In genomic region chr1:52127181-52128175, GRCh38 we compare ENCODE assay signal across 10 cellular contexts. TPM values are rescaled to one million over a fixed set of nuclear protein-coding genes. Genes with fewer than 3 reads are reported as not detected.
DNase-seq lines count a peak whose midpoint lies in the region; ATAC-seq, FAIRE-seq and TF ChIP-seq lines count a peak whose summit lies in the region.
"Had no signal": no experiment of that assay in that cellular context is flagged by ENCODE, and none has a peak within 500 bp of the region (broad histone marks: within the 10 kb centered on the region; RNA-seq: fewer than 3 reads in every experiment).

No MANE protein-coding gene starts in this region.

- H3K27me3 Mint-ChIP-seq in neural progenitor cell (ENCODE audit: insufficient read depth, low read depth): peaks cover 3% of the 10 kb centered on the region

- no peak overlapping the region for H2AFZ ChIP-seq in fibroblast of lung (ENCODE audit: low read length)
- H2AFZ ChIP-seq in neural progenitor cell (replicated peaks): no peak overlapping the region

- peaks cover 2% of the 10 kb centered on the region for H3K9me3 Mint-ChIP-seq in neural progenitor cell
- H3K9me3 Mint-ChIP-seq: dendritic cell treated with granulocyte-macrophage colony-stimulating factor and Interleukin-4, amounts not matched to agents 40 ng/mL and 50 ng/mL, for 4 days; stimulated activated naive CD8-positive, alpha-beta T cell treated with anti-CD3 and anti-CD28 coated beads, Interleukin-15, Interleukin-2, amounts not matched to agents 100 ng/mL and 50 ng/mL, for 24 hours had no signal

- H3K4me1 Mint-ChIP-seq in neural progenitor cell: no peaks in the 10 kb centered on the region

- no peaks in the 10 kb centered on the region for H3K36me3 Mint-ChIP-seq in neural progenitor cell

- no peak for ATAC-seq in HG03378 (IDR thresholded peaks at IDR 0.05; ENCODE audit: unreplicated experiment)
- ATAC-seq in GM18909 (IDR thresholded peaks at IDR 0.05; ENCODE audit: poor library complexity, unreplicated experiment): no peak

- H3K4me3 Mint-ChIP-seq in neural progenitor cell: no peak overlapping the region
- H3K4me3 Mint-ChIP-seq: dendritic cell treated with granulocyte-macrophage colony-stimulating factor and Interleukin-4, amounts not matched to agents 40 ng/mL and 50 ng/mL, for 4 days; stimulated activated naive CD8-positive, alpha-beta T cell treated with anti-CD3 and anti-CD28 coated beads, Interleukin-15, Interleukin-2, amounts not matched to agents 100 ng/mL and 50 ng/mL, for 24 hours had no signal

- peak; percentile 25 for FAIRE-seq in A204.1 (lab: Jason Lieb, UNC)

- no peaks in the 10 kb centered on the region for H3K36me3 ChIP-seq in fibroblast of lung (ENCODE audit: control insufficient read depth, insufficient read depth, low read length)
- H3K36me3 ChIP-seq in neural progenitor cell: no peaks in the 10 kb centered on the region

- no peak overlapping the region for H3K27ac ChIP-seq in fibroblast of lung (ENCODE audit: insufficient read depth, low read length)
- no peak overlapping the region for H3K27ac ChIP-seq in neural progenitor cell

- H3K9me3 ChIP-seq in fibroblast of lung (ENCODE audit: control insufficient read depth, insufficient read depth, low read depth, low read length) (no peaks in the 10 kb centered on the region), neural progenitor cell (ENCODE audit: low read depth) (no peaks in the 10 kb centered on the region)

- no peaks in the 10 kb centered on the region for H3K79me2 ChIP-seq in fibroblast of lung (ENCODE audit: control insufficient read depth, insufficient read depth, low read length)
- H3K79me2 ChIP-seq in neural progenitor cell (ENCODE audit: low read depth): no peaks in the 10 kb centered on the region

- DNase-seq in GM03348 (ENCODE audit: low spot score): peak; percentile 74
- DNase-seq in NCI-H1694 treated with DMSO at 0.1 percent for 48 hours (lab: John Stamatoyannopoulos, UW): peak; percentile 81
- DNase-seq in T1000 (lab: John Stamatoyannopoulos, UW): peak; percentile 12
- DNase-seq in fibroblast of lung (ENCODE audit: low read depth in 2 of 2): peak; percentile 55 to 83
- DNase-seq in neural progenitor cell (ENCODE audit: low spot score): no peak

- no peak overlapping the region for H3K27ac Mint-ChIP-seq in neural progenitor cell
- H3K27ac Mint-ChIP-seq: dendritic cell treated with granulocyte-macrophage colony-stimulating factor and Interleukin-4, amounts not matched to agents 40 ng/mL and 50 ng/mL, for 4 days; stimulated activated naive CD8-positive, alpha-beta T cell treated with anti-CD3 and anti-CD28 coated beads, Interleukin-15, Interleukin-2, amounts not matched to agents 100 ng/mL and 50 ng/mL, for 24 hours had no signal

- H3K4me1 ChIP-seq in fibroblast of lung (ENCODE audit: control insufficient read depth, extremely low read depth, insufficient read depth, low read length) (no peaks in the 10 kb centered on the region), neural progenitor cell (no peaks in the 10 kb centered on the region)

- H3F3A ChIP-seq in neural progenitor cell (ENCODE audit: low read depth): no peaks in the 10 kb centered on the region

- H3K9ac ChIP-seq in fibroblast of lung (ENCODE audit: insufficient read depth, low read length) (no peak overlapping the region), neural progenitor cell (no peak overlapping the region)

- peak; percentile 64 to 87 for TF ChIP-seq CTCF in fibroblast of lung (conservative IDR thresholded peaks at IDR 0.05 in 1 of 2, IDR thresholded peaks at IDR 0.05 in 1 of 2; ENCODE audit: low read depth in 1 of 2, low read length in 2 of 2)
- TF ChIP-seq CTCF in neural progenitor cell (IDR thresholded peaks at IDR 0.05): peak; percentile 59

- H3K4me3 ChIP-seq in fibroblast of lung (replicated peaks in 1 of 4; ENCODE audit: control extremely low read depth in 1 of 4, insufficient read depth in 1 of 4, low read depth in 3 of 4, low read length in 4 of 4) (no peak overlapping the region), neural progenitor cell (no peak overlapping the region)

- no peaks in the 10 kb centered on the region for H3K27me3 ChIP-seq in fibroblast of lung (ENCODE audit: control insufficient read depth, insufficient read depth, low read length)
- H3K27me3 ChIP-seq in neural progenitor cell: peaks cover 16% of the 10 kb centered on the region

- H4K20me1 ChIP-seq in fibroblast of lung (ENCODE audit: control insufficient read depth, extremely low read depth, insufficient read depth, low read length) (no peaks in the 10 kb centered on the region), neural progenitor cell (ENCODE audit: low read depth) (no peaks in the 10 kb centered on the region)

- H3K4me2 ChIP-seq in fibroblast of lung (ENCODE audit: extremely low read depth, insufficient read depth, low read length) (no peak overlapping the region), neural progenitor cell (no peak overlapping the region)

RNA-seq across cellular contexts. Expression of gene ZFYVE9, which starts 14.4 kb away (rescaled TPM):
- total RNA-seq in fibroblast of lung (37.8 and 44.6 TPM in 2 replicates), neural progenitor cell (ENCODE audit: low replicate concordance) (32.9 and 42.7 TPM in 2 replicates)
- 12.7 and 13.5 TPM in 2 replicates for polyA plus RNA-seq in fibroblast of lung
- 12.7 and 13.0 TPM in 2 replicates for polyA plus RNA-seq in fibroblast of lung (2012)
- polyA minus RNA-seq in fibroblast of lung (ENCODE audit: low replicate concordance): 15.1 and 19.0 TPM in 2 replicates
